6 cellular contexts compared by ENCODE assay signal in the genomic region with DNA sequence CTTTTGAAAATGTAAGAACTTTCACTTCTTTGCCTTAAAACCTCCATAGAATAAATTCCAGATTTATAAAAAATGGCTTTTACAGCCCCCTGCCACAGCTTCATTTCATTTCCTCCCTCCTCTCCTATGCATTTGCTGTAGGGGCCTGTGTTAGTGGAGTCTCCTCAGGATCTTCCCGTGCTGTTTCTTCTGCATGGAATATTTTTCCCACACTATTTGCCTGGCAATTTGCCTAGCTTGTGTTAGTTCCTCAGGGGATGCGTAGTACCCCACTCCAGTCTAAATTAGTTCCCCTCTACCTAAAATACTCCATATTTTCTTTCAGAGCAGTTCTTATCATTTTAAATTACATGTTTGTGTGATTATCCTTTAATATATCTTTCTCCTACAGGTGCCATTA.
"Had no signal": no experiment of that assay in that cellular context is flagged by ENCODE, and none has a peak within 500 bp of the region (broad histone marks: within the 10 kb centered on the region; RNA-seq: fewer than 3 reads in every experiment).

No MANE protein-coding gene starts in this region.

- H3K36me3 Mint-ChIP-seq: IgD-negative memory B cell had no signal

- H3K27ac Mint-ChIP-seq: IgD-negative memory B cell had no signal

- H3K4me1 Mint-ChIP-seq: IgD-negative memory B cell had no signal

- H3K4me3 Mint-ChIP-seq: GM23338, H9, IgD-negative memory B cell had no signal

- ATAC-seq: GM23338, HepG2 had no signal

- DNase-seq: H9, HCEC 1CT had no signal

- H3K9me3 Mint-ChIP-seq: GM23338, H9, IgD-negative memory B cell had no signal

- H3K4me3 ChIP-seq: GM23338 had no signal

- H3K27ac ChIP-seq: HL-60 had no signal
